18 cellular contexts compared by ENCODE assay signal in genomic region chr12:100720016-100720654, GRCh38.
"Had no signal": no experiment of that assay in that cellular context is flagged by ENCODE, and none has a peak within 500 bp of the region (broad histone marks: within the 10 kb centered on the region; RNA-seq: fewer than 3 reads in every experiment).

No MANE protein-coding gene starts in this region.

- H3K4me1 ChIP-seq: uterus had no signal

- H3K36me3 ChIP-seq: adrenal gland, neutrophil, thoracic aorta, uterus had no signal

- H3K36me3 Mint-ChIP-seq: activated naive CD4-positive, alpha-beta T cell treated with anti-CD3 and anti-CD28 coated beads, Interleukin-2, amount 10 ng/mL, durations not matched to agents 7 days and 5 days; naive thymus-derived CD8-positive, alpha-beta T cell had no signal

- H3K27me3 ChIP-seq: uterus had no signal

- H3K9me3 Mint-ChIP-seq: activated B cell treated with CpG ODN at 0.5 μM for 24 hours; activated CD4-positive, alpha-beta T cell treated with anti-CD3 and anti-CD28 coated beads, Interleukin-2, amount 10 ng/mL, durations not matched to agents 24 days and 14 days; activated naive CD4-positive, alpha-beta T cell treated with anti-CD3 and anti-CD28 coated beads, Interleukin-2, amount 10 ng/mL, durations not matched to agents 7 days and 5 days; activated T-helper 17 cell treated with anti-CD3 and anti-CD28 coated beads, Interleukin-2, amount 50 U/mL, for 72 hours; naive thymus-derived CD8-positive, alpha-beta T cell; stimulated activated naive CD8-positive, alpha-beta T cell treated with anti-CD3 and anti-CD28 coated beads, Interleukin-15, amount 100 ng/mL, for 72 hours had no signal

- H3K27ac Mint-ChIP-seq: activated B cell treated with CpG ODN at 0.5 μM for 24 hours; activated CD4-positive, alpha-beta T cell treated with anti-CD3 and anti-CD28 coated beads, Interleukin-2, amount 10 ng/mL, durations not matched to agents 24 days and 14 days; activated naive CD4-positive, alpha-beta T cell treated with anti-CD3 and anti-CD28 coated beads, Interleukin-2, amount 10 ng/mL, durations not matched to agents 7 days and 5 days; activated T-helper 17 cell treated with anti-CD3 and anti-CD28 coated beads, Interleukin-2, amount 50 U/mL, for 72 hours; naive thymus-derived CD8-positive, alpha-beta T cell; stimulated activated naive CD8-positive, alpha-beta T cell treated with anti-CD3 and anti-CD28 coated beads, Interleukin-15, amount 100 ng/mL, for 72 hours had no signal

- DNase-seq: activated B cell treated with CpG ODN at 0.5 μM for 24 hours; activated CD4-positive, alpha-beta T cell treated with anti-CD3 and anti-CD28 coated beads, Interleukin-2, amount 10 ng/mL, durations not matched to agents 24 days and 14 days; activated naive CD4-positive, alpha-beta T cell treated with anti-CD3 and anti-CD28 coated beads, Interleukin-2, amount 10 ng/mL, durations not matched to agents 7 days and 5 days; adrenal gland; caudate nucleus; effector CD8-positive, alpha-beta T cell; hippocampal formation; left cardiac atrium; naive thymus-derived CD8-positive, alpha-beta T cell; retina; stimulated activated CD4-positive, alpha-beta T cell treated with anti-CD3 and anti-CD28 coated beads, Interleukin-4, amount 100 ng/mL, for 4 hours; stimulated activated naive CD8-positive, alpha-beta T cell treated with anti-CD3 and anti-CD28 coated beads, Interleukin-15, amount 100 ng/mL, for 72 hours; uterus had no signal

- H3K4me3 ChIP-seq: adrenal gland, coronary artery, lung, thoracic aorta, uterus had no signal

- ATAC-seq: activated T-helper 17 cell treated with anti-CD3 and anti-CD28 coated beads, Interleukin-2, amount 50 U/mL, for 72 hours; left cardiac atrium; naive thymus-derived CD8-positive, alpha-beta T cell; stimulated activated naive CD8-positive, alpha-beta T cell treated with anti-CD3 and anti-CD28 coated beads, Interleukin-15, amount 100 ng/mL, for 72 hours had no signal

- H3K27ac ChIP-seq: adrenal gland, coronary artery, neutrophil, thoracic aorta, uterus had no signal

- H3K4me3 Mint-ChIP-seq: activated B cell treated with CpG ODN at 0.5 μM for 24 hours; activated CD4-positive, alpha-beta T cell treated with anti-CD3 and anti-CD28 coated beads, Interleukin-2, amount 10 ng/mL, durations not matched to agents 24 days and 14 days; activated naive CD4-positive, alpha-beta T cell treated with anti-CD3 and anti-CD28 coated beads, Interleukin-2, amount 10 ng/mL, durations not matched to agents 7 days and 5 days; activated T-helper 17 cell treated with anti-CD3 and anti-CD28 coated beads, Interleukin-2, amount 50 U/mL, for 72 hours; naive thymus-derived CD8-positive, alpha-beta T cell; stimulated activated naive CD8-positive, alpha-beta T cell treated with anti-CD3 and anti-CD28 coated beads, Interleukin-15, amount 100 ng/mL, for 72 hours had no signal

- H3K9me3 ChIP-seq: adrenal gland, neutrophil, thoracic aorta, uterus had no signal

- H3K4me1 Mint-ChIP-seq: activated CD4-positive, alpha-beta T cell treated with anti-CD3 and anti-CD28 coated beads, Interleukin-2, amount 10 ng/mL, durations not matched to agents 24 days and 14 days; activated naive CD4-positive, alpha-beta T cell treated with anti-CD3 and anti-CD28 coated beads, Interleukin-2, amount 10 ng/mL, durations not matched to agents 7 days and 5 days; activated T-helper 17 cell treated with anti-CD3 and anti-CD28 coated beads, Interleukin-2, amount 50 U/mL, for 72 hours; stimulated activated naive CD8-positive, alpha-beta T cell treated with anti-CD3 and anti-CD28 coated beads, Interleukin-15, amount 100 ng/mL, for 72 hours had no signal
